Comparison of ENCODE assay signal across 9 cellular contexts in the genomic region with DNA sequence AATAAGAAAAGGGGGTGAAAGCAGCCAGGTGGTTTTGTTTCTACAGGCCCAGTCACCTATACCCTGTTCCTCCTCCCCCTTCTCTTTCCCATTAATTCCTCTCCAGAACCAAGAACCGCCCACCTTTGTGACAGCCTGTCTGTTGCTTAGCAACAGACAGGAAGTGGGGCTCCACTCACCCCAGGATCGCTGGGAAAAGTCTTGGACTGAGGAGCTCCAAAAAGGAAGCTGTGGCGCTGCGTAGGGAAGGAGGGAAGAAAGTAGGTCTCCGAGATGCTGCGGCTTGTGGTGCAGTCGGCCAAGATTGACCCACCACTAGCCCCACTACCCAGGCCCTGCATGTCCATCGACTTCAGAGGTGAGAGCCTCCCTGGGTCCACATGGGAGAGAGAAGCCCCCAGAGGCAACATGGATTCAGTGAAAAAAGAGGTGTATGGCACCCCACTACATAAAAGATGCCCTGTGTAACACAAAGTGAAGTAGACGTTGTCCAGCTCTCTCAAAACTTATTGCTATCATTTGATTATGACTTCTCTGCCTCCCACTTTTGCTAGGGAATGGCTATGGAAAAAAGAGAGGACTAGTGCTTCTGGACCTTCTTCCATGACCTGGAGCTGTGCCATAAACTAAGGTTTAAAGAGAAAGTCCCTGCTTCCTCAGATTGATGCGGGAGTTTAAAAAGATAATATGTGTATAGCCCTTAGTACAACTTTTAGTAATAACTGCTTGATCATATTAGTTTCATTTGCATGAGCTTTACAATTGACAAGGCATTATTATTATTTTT. TPM values are rescaled to one million over a fixed set of nuclear protein-coding genes. Genes with fewer than 3 reads are reported as not detected.
DNase-seq lines count a peak whose midpoint lies in the region; ATAC-seq and TF ChIP-seq lines count a peak whose summit lies in the region.
"Had no signal": no experiment of that assay in that cellular context is flagged by ENCODE, and none has a peak within 500 bp of the region (broad histone marks: within the 10 kb centered on the region; RNA-seq: fewer than 3 reads in every experiment).

A gene (plus strand): TSS at position 201 of the 787 bp plus-strand sequence. CDS start 73 bp downstream, at position 274.

- no peaks in the 10 kb centered on the region for H3K27me3 Mint-ChIP-seq in progenitor cell of endocrine pancreas
- H3K27me3 Mint-ChIP-seq in T-helper 17 cell: no peaks in the 10 kb centered on the region

- DNase-seq in GM03348 (ENCODE audit: low spot score): peak; percentile 22
- peak; percentile 31 for DNase-seq in RPMI7951 (ENCODE audit: low read depth)
- DNase-seq in foreskin keratinocyte: peak; percentile 44 to 66
- DNase-seq in progenitor cell of endocrine pancreas (ENCODE audit: low spot score, unreplicated experiment): no peak
- DNase-seq in T-helper 17 cell: no peak
- DNase-seq in activated T-cell treated with anti-CD3 and anti-CD28 coated beads for 4 hours: no peak
- DNase-seq in activated CD4-positive, alpha-beta T cell treated with anti-CD3 and anti-CD28 coated beads, Interleukin-2, amount 50 U/mL, for 4 hours: no peak

- ATAC-seq in foreskin keratinocyte (peak; percentile 54), T-helper 17 cell (no peak), HG03439 (IDR thresholded peaks at IDR 0.05; ENCODE audit: unreplicated experiment) (no peak)

- H3K4me3 Mint-ChIP-seq in progenitor cell of endocrine pancreas (ENCODE audit: low read depth) (peak within 1 kb of the TSS; percentile 72), T-helper 17 cell (no peak within 1 kb of the TSS)

- TF ChIP-seq CTCF in foreskin keratinocyte (conservative IDR thresholded peaks at IDR 0.05) (no peak), progenitor cell of endocrine pancreas (IDR thresholded peaks at IDR 0.05; ENCODE audit: unreplicated experiment) (no peak)

- no peaks in the 10 kb centered on the region for H3K27me3 ChIP-seq in foreskin keratinocyte

- H3K4me1 ChIP-seq in foreskin keratinocyte: no peaks in the 10 kb centered on the region

- H3K27ac ChIP-seq in foreskin keratinocyte: no peak within 1 kb of the TSS

- H3K9me3 Mint-ChIP-seq in progenitor cell of endocrine pancreas (ENCODE audit: low read depth): no peaks in the 10 kb centered on the region

- H3K36me3 Mint-ChIP-seq in progenitor cell of endocrine pancreas (ENCODE audit: insufficient read depth): no peaks in the 10 kb centered on the region
- H3K36me3 Mint-ChIP-seq in T-helper 17 cell (ENCODE audit: low read depth): no peaks in the 10 kb centered on the region

- H3K27ac Mint-ChIP-seq in progenitor cell of endocrine pancreas (peak within 1 kb of the TSS; percentile 52), T-helper 17 cell (no peak within 1 kb of the TSS)

- no peaks in the 10 kb centered on the region for H3K9me3 ChIP-seq in T-helper 17 cell (ENCODE audit: control insufficient read depth, low read length, poor library complexity, severe bottlenecking)

- peaks cover 5% of the 10 kb centered on the region for H3K4me1 Mint-ChIP-seq in progenitor cell of endocrine pancreas (ENCODE audit: low read depth)
- H3K4me1 Mint-ChIP-seq in T-helper 17 cell: no peaks in the 10 kb centered on the region

RNA-seq across cellular contexts. Expression of the gene that starts here (rescaled TPM):
- total RNA-seq in RPMI7951 (2014; rRNA removed; shearing (Covaris generic)): not detected in 2 replicates
- total RNA-seq in foreskin keratinocyte: 0.18 and 0.20 TPM in 2 replicates
- 0.03 and 0.04 TPM in 2 replicates for polyA plus RNA-seq in foreskin keratinocyte
- total RNA-seq in progenitor cell of endocrine pancreas: 1.0 and 1.5 TPM in 2 replicates
- total RNA-seq in T-helper 17 cell: not detected
- total RNA-seq: subcutaneous adipose tissue had no signal

Comparison
In these comparisons a context has a peak if more than half of its experiments do, and no peak if none do; other contexts are left out.
1. Peak in DNase-seq in RPMI7951; RNA of the gene not detected or under 1 TPM.
2. Peak in DNase-seq and ATAC-seq in foreskin keratinocyte; RNA of the gene not detected or under 1 TPM.